ENCODE assay signal across 8 cellular contexts in the genomic region with DNA sequence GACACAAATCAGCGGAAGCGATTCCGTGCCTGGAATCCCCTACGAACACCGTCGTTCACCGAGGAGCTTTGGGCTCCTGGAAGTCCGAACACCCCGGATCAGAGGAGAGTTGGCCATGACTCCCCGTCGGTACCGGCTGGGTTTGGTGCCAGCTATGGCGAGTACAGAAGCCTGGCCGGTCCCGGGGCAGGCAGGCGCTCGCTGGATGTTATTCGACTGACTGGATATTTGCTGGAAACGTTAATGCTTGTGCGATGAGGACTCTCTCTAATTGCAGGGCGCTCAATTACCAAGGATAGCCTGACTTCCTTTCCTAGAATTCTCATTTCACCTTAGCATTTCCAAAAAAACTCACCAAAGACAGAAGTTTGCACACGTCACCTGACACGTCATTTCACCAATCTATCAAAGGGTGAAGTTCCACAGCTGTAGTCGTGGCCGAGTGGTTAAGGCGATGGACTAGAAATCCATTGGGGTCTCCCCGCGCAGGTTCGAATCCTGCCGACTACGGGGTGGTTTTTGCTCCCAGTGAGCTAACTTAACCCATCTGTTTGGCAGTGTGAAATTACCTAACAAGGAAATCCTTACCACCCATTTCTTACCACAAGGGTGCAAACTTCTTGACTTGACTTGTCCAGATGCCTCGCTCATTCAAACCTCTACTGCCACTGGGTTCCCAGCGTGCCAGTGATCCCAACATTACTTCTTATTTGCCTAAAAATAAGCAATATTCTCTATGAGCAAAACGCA. TPM values are rescaled to one million over a fixed set of nuclear protein-coding genes. Genes with fewer than 3 reads are reported as not detected.
DNase-seq lines count a peak whose midpoint lies in the region; ATAC-seq, FAIRE-seq and TF ChIP-seq lines count a peak whose summit lies in the region.

No MANE protein-coding gene starts in this region.

- peaks cover 28% of the 10 kb centered on the region for H3K4me1 ChIP-seq in neuron (ENCODE audit: insufficient read depth, low read length)
- H3K4me1 ChIP-seq in uterus = no peaks in the 10 kb centered on the region
- peaks cover 0 to 5% of the 10 kb centered on the region in 2 donors for H3K4me1 ChIP-seq in small intestine (ENCODE audit: control insufficient read depth in 2 of 2, insufficient read depth in 1 of 2, low read depth in 1 of 2, low read length in 1 of 2)

- no peak for TF ChIP-seq CTCF in uterus (IDR thresholded peaks at IDR 0.05)

- no peak for TF ChIP-seq EP300 in Ishikawa (IDR thresholded peaks at IDR 0.05; ENCODE audit: borderline replicate concordance)

- intact Hi-C loops in uterus (cut with DNase I; ENCODE audit: low total_unique reads) = no loop called here

- peak; percentile 77 for ATAC-seq in activated CD8-positive, alpha-beta T cell treated with anti-CD3 and anti-CD28 coated beads, Interleukin-2, amount 10 ng/mL, durations not matched to agents 7 days and 5 days

- POLR2A ChIA-PET in activated CD8-positive, alpha-beta T cell treated with anti-CD3 and anti-CD28 coated beads, Interleukin-2, amount 10 ng/mL, durations not matched to agents 7 days and 5 days (lab: Charles Lee) = no interaction called here

- WGBS in small intestine, 3 donors = 4 to 15% (median 11%) methylated on average over 34 of the region's 34 CpGs

- H3K4me3 ChIP-seq in neuron (ENCODE audit: low read length) (peak overlapping the region; percentile 89), uterus (peak overlapping the region; percentile 23 to 25), small intestine (ENCODE audit: low read depth in 1 of 2, low read length in 2 of 2) (peak overlapping the region in 1 of 2 donors; percentile 40)

- peaks cover 7% of the 10 kb centered on the region for H3K36me3 Mint-ChIP-seq in activated CD8-positive, alpha-beta T cell treated with anti-CD3 and anti-CD28 coated beads, Interleukin-2, amount 10 ng/mL, durations not matched to agents 7 days and 5 days (ENCODE audit: low read depth)

- no peaks in the 10 kb centered on the region for H3K9me3 Mint-ChIP-seq in activated CD8-positive, alpha-beta T cell treated with anti-CD3 and anti-CD28 coated beads, Interleukin-2, amount 10 ng/mL, durations not matched to agents 7 days and 5 days (ENCODE audit: insufficient read depth)

- CTCF ChIA-PET in activated CD8-positive, alpha-beta T cell treated with anti-CD3 and anti-CD28 coated beads, Interleukin-2, amount 10 ng/mL, durations not matched to agents 7 days and 5 days (lab: Charles Lee) = interaction anchor here (1.2 kb wide), 1 partner anchor 256 kb away, joined by 3 read pairs; no protein-coding TSS in a partner anchor

- peak overlapping the region in 1 of 2 donors; percentile 6 for H3K27ac ChIP-seq in uterus
- no peak overlapping the region for H3K27ac ChIP-seq in small intestine (ENCODE audit: low read depth in 1 of 2, low read length in 1 of 2)

- no peak for FAIRE-seq in small intestine (lab: Jason Lieb, UNC)

- peaks cover 49% of the 10 kb centered on the region for H3K27me3 Mint-ChIP-seq in activated CD8-positive, alpha-beta T cell treated with anti-CD3 and anti-CD28 coated beads, Interleukin-2, amount 10 ng/mL, durations not matched to agents 7 days and 5 days (ENCODE audit: low read depth)

- peak overlapping the region; percentile 54 for H3K27ac Mint-ChIP-seq in activated CD8-positive, alpha-beta T cell treated with anti-CD3 and anti-CD28 coated beads, Interleukin-2, amount 10 ng/mL, durations not matched to agents 7 days and 5 days

- TF ChIP-seq RAD21 in Ishikawa (IDR thresholded peaks at IDR 0.05; ENCODE audit: low read depth) = no peak

- no peak for TF ChIP-seq POLR2A in uterus (IDR thresholded peaks at IDR 0.05)

- peaks cover 20% of the 10 kb centered on the region for H3K4me1 Mint-ChIP-seq in activated CD8-positive, alpha-beta T cell treated with anti-CD3 and anti-CD28 coated beads, Interleukin-2, amount 10 ng/mL, durations not matched to agents 7 days and 5 days (ENCODE audit: low read depth)

- peaks cover 7% of the 10 kb centered on the region for H3K27me3 ChIP-seq in neuron (ENCODE audit: insufficient read depth, low read length)
- peaks cover 0 to 21% of the 10 kb centered on the region in 2 donors for H3K27me3 ChIP-seq in uterus
- peaks cover 0 to 11% of the 10 kb centered on the region in 2 donors for H3K27me3 ChIP-seq in small intestine (ENCODE audit: control insufficient read depth in 2 of 2, insufficient read depth in 2 of 2, low read length in 2 of 2)

- H3K36me3 ChIP-seq in neuron (ENCODE audit: insufficient read depth, low read length) (no peaks in the 10 kb centered on the region), uterus (no peaks in the 10 kb centered on the region), small intestine (ENCODE audit: control insufficient read depth in 2 of 2, insufficient read depth in 2 of 2, low read length in 2 of 2) (no peaks in the 10 kb centered on the region)

- DNase-seq in activated CD4-positive, alpha-beta T cell treated with anti-CD3 and anti-CD28 coated beads for 24 hours (ENCODE audit: low read depth in 2 of 2) = peak; percentile 59 to 75
- DNase-seq in activated CD4-positive, alpha-beta T cell treated with anti-CD3 and anti-CD28 coated beads for 1 hour = no peak
- DNase-seq in activated CD8-positive, alpha-beta T cell treated with anti-CD3 and anti-CD28 coated beads, Interleukin-2, amount 10 ng/mL, durations not matched to agents 7 days and 5 days = peak; percentile 71
- DNase-seq in fibroblast of gingiva (ENCODE audit: low read depth) (peak; percentile 84), uterus (peak; percentile 48 to 50), small intestine (no peak)

- no peaks in the 10 kb centered on the region for H3K9me3 ChIP-seq in neuron (ENCODE audit: low read length)
- no peaks in the 10 kb centered on the region for H3K9me3 ChIP-seq in uterus
- H3K9me3 ChIP-seq in small intestine (ENCODE audit: control insufficient read depth, low read depth) = no peaks in the 10 kb centered on the region

- peak overlapping the region; percentile 99 for H2AFZ ChIP-seq in neuron (ENCODE audit: low read depth, low read length)

- peak overlapping the region; percentile 77 for H3K4me3 Mint-ChIP-seq in activated CD8-positive, alpha-beta T cell treated with anti-CD3 and anti-CD28 coated beads, Interleukin-2, amount 10 ng/mL, durations not matched to agents 7 days and 5 days

TF ChIP-seq in Ishikawa, 13 proteins besides CTCF, POLR2A, EP300 and RAD21:
- TF ChIP-seq ZBTB7A (IDR thresholded peaks at IDR 0.05; ENCODE audit: low read depth) (no peak), EGR1 (IDR thresholded peaks at IDR 0.05) (no peak), TEAD4 (IDR thresholded peaks at IDR 0.05) (peak; percentile 80), TAF1 (IDR thresholded peaks at IDR 0.05; ENCODE audit: low read depth) (no peak), FOXM1 (IDR thresholded peaks at IDR 0.05; ENCODE audit: borderline replicate concordance, low read depth) (no peak), NFIC (IDR thresholded peaks at IDR 0.05) (no peak), YY1 (IDR thresholded peaks at IDR 0.05; ENCODE audit: low read depth) (no peak), CEBPB (IDR thresholded peaks at IDR 0.05) (no peak), TCF12 (IDR thresholded peaks at IDR 0.05; ENCODE audit: low read depth) (0 out of 2 replicates have a peak, but pooled peaks have one; percentile 37), CREB1 (IDR thresholded peaks at IDR 0.05; ENCODE audit: low read depth) (peak; percentile 91)
- TF ChIP-seq, protein P1, sequence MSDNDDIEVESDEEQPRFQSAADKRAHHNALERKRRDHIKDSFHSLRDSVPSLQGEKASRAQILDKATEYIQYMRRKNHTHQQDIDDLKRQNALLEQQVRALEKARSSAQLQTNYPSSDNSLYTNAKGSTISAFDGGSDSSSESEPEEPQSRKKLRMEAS (IDR thresholded peaks at IDR 0.05) = peak; percentile 16; the same call in 1 of the 2 replicates
- TF ChIP-seq, protein P2, sequence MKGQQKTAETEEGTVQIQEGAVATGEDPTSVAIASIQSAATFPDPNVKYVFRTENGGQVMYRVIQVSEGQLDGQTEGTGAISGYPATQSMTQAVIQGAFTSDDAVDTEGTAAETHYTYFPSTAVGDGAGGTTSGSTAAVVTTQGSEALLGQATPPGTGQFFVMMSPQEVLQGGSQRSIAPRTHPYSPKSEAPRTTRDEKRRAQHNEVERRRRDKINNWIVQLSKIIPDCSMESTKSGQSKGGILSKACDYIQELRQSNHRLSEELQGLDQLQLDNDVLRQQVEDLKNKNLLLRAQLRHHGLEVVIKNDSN (IDR thresholded peaks at IDR 0.05) = 0 out of 2 replicates have a peak, but pooled peaks have one; percentile 39
- TF ChIP-seq, protein P3, sequence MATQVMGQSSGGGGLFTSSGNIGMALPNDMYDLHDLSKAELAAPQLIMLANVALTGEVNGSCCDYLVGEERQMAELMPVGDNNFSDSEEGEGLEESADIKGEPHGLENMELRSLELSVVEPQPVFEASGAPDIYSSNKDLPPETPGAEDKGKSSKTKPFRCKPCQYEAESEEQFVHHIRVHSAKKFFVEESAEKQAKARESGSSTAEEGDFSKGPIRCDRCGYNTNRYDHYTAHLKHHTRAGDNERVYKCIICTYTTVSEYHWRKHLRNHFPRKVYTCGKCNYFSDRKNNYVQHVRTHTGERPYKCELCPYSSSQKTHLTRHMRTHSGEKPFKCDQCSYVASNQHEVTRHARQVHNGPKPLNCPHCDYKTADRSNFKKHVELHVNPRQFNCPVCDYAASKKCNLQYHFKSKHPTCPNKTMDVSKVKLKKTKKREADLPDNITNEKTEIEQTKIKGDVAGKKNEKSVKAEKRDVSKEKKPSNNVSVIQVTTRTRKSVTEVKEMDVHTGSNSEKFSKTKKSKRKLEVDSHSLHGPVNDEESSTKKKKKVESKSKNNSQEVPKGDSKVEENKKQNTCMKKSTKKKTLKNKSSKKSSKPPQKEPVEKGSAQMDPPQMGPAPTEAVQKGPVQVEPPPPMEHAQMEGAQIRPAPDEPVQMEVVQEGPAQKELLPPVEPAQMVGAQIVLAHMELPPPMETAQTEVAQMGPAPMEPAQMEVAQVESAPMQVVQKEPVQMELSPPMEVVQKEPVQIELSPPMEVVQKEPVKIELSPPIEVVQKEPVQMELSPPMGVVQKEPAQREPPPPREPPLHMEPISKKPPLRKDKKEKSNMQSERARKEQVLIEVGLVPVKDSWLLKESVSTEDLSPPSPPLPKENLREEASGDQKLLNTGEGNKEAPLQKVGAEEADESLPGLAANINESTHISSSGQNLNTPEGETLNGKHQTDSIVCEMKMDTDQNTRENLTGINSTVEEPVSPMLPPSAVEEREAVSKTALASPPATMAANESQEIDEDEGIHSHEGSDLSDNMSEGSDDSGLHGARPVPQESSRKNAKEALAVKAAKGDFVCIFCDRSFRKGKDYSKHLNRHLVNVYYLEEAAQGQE (IDR thresholded peaks at IDR 0.05; ENCODE audit: low read depth) = no peak

RNA-seq across cellular contexts. Expression of a gene that starts 22.7 kb away (rescaled TPM):
- 10 to 100 TPM; 11.6 to 12.3 TPM for total RNA-seq in activated CD8-positive, alpha-beta T cell treated with anti-CD3 and anti-CD28 coated beads, Interleukin-2, amount 10 ng/mL, durations not matched to agents 7 days and 5 days
- 10 to 100 TPM in 2 of 4 donors, 1 to 10 TPM in 2; 3.8 to 28.3 (median 10.7) TPM for total RNA-seq in uterus
- 1 to 10 TPM; 1.6 to 3.7 (median 1.8) TPM for polyA plus RNA-seq in small intestine

Comparison
In these comparisons a context has a peak if more than half of its experiments do, and no peak if none do; other contexts are left out.
1. DNase-seq: peak in activated CD4-positive, alpha-beta T cell treated with anti-CD3 and anti-CD28 coated beads for 24 hours (2 of 2), activated CD8-positive, alpha-beta T cell treated with anti-CD3 and anti-CD28 coated beads, Interleukin-2, amount 10 ng/mL, durations not matched to agents 7 days and 5 days (single experiment), fibroblast of gingiva (single experiment) and uterus (2 of 2); none in activated CD4-positive, alpha-beta T cell treated with anti-CD3 and anti-CD28 coated beads for 1 hour (single experiment) and small intestine (single experiment).